1 cellular context compared by ENCODE assay signal in the genomic region with DNA sequence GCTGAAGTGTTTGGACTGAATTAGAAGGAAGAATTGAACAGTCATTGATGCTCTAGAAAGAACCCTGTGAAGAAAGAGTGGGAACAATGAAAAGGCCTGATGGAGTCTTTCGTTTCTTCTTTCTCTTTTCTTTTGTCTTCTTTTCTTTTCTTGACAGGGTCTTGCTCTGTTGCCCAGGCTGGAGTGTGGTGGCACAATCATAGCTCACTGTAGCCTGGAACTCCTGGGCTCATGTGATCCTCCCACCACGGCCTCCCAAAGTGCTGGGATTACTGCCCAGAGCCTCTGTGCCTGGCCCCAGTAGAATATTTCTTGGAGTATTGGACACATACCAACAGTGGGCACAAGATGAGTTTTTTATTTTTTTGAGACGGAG.
TF ChIP-seq lines count a peak whose summit lies in the region.

No MANE protein-coding gene starts in this region.

TF ChIP-seq in endothelial cell of umbilical vein, 7 proteins besides CTCF, POLR2A, EP300 and RAD21:
- no peak for TF ChIP-seq FOS (IDR thresholded peaks at IDR 0.05; ENCODE audit: borderline replicate concordance, insufficient read depth, low read length)
- TF ChIP-seq GATA2 (IDR thresholded peaks at IDR 0.05; ENCODE audit: insufficient read depth, insufficient read length, low read depth, low read length), result no peak
- TF ChIP-seq EZH2 (IDR thresholded peaks at IDR 0.05; ENCODE audit: borderline replicate concordance, low read depth, low read length, severe bottlenecking), result no peak
- TF ChIP-seq, protein P1, sequence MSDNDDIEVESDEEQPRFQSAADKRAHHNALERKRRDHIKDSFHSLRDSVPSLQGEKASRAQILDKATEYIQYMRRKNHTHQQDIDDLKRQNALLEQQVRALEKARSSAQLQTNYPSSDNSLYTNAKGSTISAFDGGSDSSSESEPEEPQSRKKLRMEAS (IDR thresholded peaks at IDR 0.05; ENCODE audit: insufficient read depth, insufficient read length), result no peak
- no peak for TF ChIP-seq POLR2AphosphoS5 (IDR thresholded peaks at IDR 0.05; ENCODE audit: insufficient read depth, low read depth, low read length)
- no peak for TF ChIP-seq MYC (IDR thresholded peaks at IDR 0.05; ENCODE audit: low read depth, low read length)
- TF ChIP-seq JUN (IDR thresholded peaks at IDR 0.05; ENCODE audit: borderline replicate concordance, insufficient read depth, insufficient read length, low read depth), result no peak
